ENCODE assay signal across 17 cellular contexts in the genomic region with DNA sequence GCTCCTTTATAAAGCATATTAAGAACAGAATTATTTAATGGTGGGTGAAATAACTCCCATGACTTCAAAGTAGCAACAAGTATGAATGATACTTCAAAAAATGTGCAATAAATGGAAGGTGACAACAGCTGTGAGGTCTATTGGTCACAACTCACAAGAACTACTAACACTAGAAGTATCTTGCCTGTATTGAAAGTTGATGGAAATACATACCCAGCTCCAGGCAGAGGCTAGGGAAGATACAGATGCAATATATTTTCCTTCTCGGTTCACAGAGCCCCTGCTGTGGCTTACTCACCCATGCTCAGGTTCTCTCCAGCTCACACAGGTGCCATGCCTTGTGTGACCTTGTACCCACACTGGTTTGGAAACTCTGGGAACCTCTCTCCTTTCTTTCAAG.
A peak's percentile ranks its signal among the peaks of the same experiment; 100 is the strongest.
DNase-seq lines count a peak whose midpoint lies in the region; ATAC-seq, FAIRE-seq and TF ChIP-seq lines count a peak whose summit lies in the region.
"Had no signal": no experiment of that assay in that cellular context is flagged by ENCODE, and none has a peak within 500 bp of the region (broad histone marks: within the 10 kb centered on the region; RNA-seq: fewer than 3 reads in every experiment).

No MANE protein-coding gene starts in this region.

- H3K9me3 ChIP-seq in astrocyte (ENCODE audit: insufficient read depth, low read depth, low read length): no peaks in the 10 kb centered on the region
- H3K9me3 ChIP-seq in lower lobe of right lung: no peaks in the 10 kb centered on the region

- ATAC-seq in lower lobe of right lung: no peak
- ATAC-seq: CD8-positive, alpha-beta T cell had no signal

- H3K9me3 Mint-ChIP-seq in astrocyte (ENCODE audit: unreplicated experiment) (no peaks in the 10 kb centered on the region), glutamatergic neuron (ENCODE audit: unreplicated experiment) (peaks cover 1% of the 10 kb centered on the region)
- H3K9me3 Mint-ChIP-seq: CD8-positive, alpha-beta T cell; IgD-negative memory B cell had no signal

- TF ChIP-seq CTCF in astrocyte (IDR thresholded peaks at IDR 0.05; ENCODE audit: insufficient read depth, low read depth, low read length) (no peak), glutamatergic neuron (IDR thresholded peaks at IDR 0.05; ENCODE audit: partially characterized antibody, unreplicated experiment) (no peak), lower lobe of right lung (IDR thresholded peaks at IDR 0.05) (no peak)

- H2AFZ ChIP-seq in astrocyte (ENCODE audit: low read depth, low read length): no peak overlapping the region

- no peak overlapping the region for H3K4me3 Mint-ChIP-seq in astrocyte (ENCODE audit: unreplicated experiment)
- H3K4me3 Mint-ChIP-seq in glutamatergic neuron (ENCODE audit: unreplicated experiment): peak overlapping the region; percentile 7
- H3K4me3 Mint-ChIP-seq: CD8-positive, alpha-beta T cell; IgD-negative memory B cell had no signal

- H3K27me3 Mint-ChIP-seq in astrocyte (ENCODE audit: low read depth, unreplicated experiment) (peaks cover 12% of the 10 kb centered on the region), glutamatergic neuron (ENCODE audit: unreplicated experiment) (peaks cover 6% of the 10 kb centered on the region)

- no peak for TF ChIP-seq POLR2A in H54 (IDR thresholded peaks at IDR 0.05; ENCODE audit: low read depth, low read length)

- H3K9ac ChIP-seq in astrocyte (ENCODE audit: low read length): no peak overlapping the region

- intact Hi-C loops in lower lobe of right lung (cut with DNase I): no loop called here

- no peak for FAIRE-seq in astrocyte (lab: Jason Lieb, UNC)
- FAIRE-seq in H54 (lab: Jason Lieb, UNC): no peak
- FAIRE-seq: D721Med, H1 had no signal

- H4K20me1 ChIP-seq in astrocyte (ENCODE audit: insufficient read depth, low read length): no peaks in the 10 kb centered on the region

- no peak overlapping the region for H3K4me3 ChIP-seq in astrocyte (ENCODE audit: insufficient read depth, low read depth, low read length)
- no peak overlapping the region for H3K4me3 ChIP-seq in lower lobe of right lung

- H3K36me3 Mint-ChIP-seq in astrocyte (ENCODE audit: low read depth, unreplicated experiment) (peaks cover 4% of the 10 kb centered on the region), glutamatergic neuron (ENCODE audit: unreplicated experiment) (no peaks in the 10 kb centered on the region)
- H3K36me3 Mint-ChIP-seq: CD14-positive monocyte; CD8-positive, alpha-beta T cell; IgD-negative memory B cell had no signal

- H3K4me1 ChIP-seq in astrocyte (ENCODE audit: insufficient read depth, low read length): peaks cover 17% of the 10 kb centered on the region
- H3K4me1 ChIP-seq in lower lobe of right lung: no peaks in the 10 kb centered on the region

- H3K4me1 Mint-ChIP-seq in astrocyte (ENCODE audit: low read depth, unreplicated experiment) (peaks cover 43% of the 10 kb centered on the region), glutamatergic neuron (ENCODE audit: low read depth, unreplicated experiment) (peaks cover 47% of the 10 kb centered on the region)
- H3K4me1 Mint-ChIP-seq: CD14-positive monocyte, IgD-negative memory B cell had no signal

- no peaks in the 10 kb centered on the region for H3K36me3 ChIP-seq in astrocyte (ENCODE audit: insufficient read depth, low read length)
- H3K36me3 ChIP-seq in lower lobe of right lung: no peaks in the 10 kb centered on the region

- H3K79me2 ChIP-seq in astrocyte (ENCODE audit: insufficient read depth, low read length): no peaks in the 10 kb centered on the region

- H3K27ac Mint-ChIP-seq in astrocyte (ENCODE audit: unreplicated experiment) (peak overlapping the region; percentile 94), glutamatergic neuron (ENCODE audit: unreplicated experiment) (peak overlapping the region; percentile 88)
- H3K27ac Mint-ChIP-seq: CD14-positive monocyte; CD8-positive, alpha-beta T cell; IgD-negative memory B cell had no signal

- H3K27ac ChIP-seq in astrocyte (ENCODE audit: low read depth, low read length) (no peak overlapping the region), lower lobe of right lung (no peak overlapping the region)
- H3K27ac ChIP-seq: 22Rv1 had no signal

- H3K27me3 ChIP-seq in astrocyte (ENCODE audit: insufficient read depth, low read length) (no peaks in the 10 kb centered on the region), lower lobe of right lung (ENCODE audit: low read depth) (no peaks in the 10 kb centered on the region)

- DNase-seq in DMS 273 (lab: John Stamatoyannopoulos, UW; ENCODE audit: unreplicated experiment): peak; percentile 56
- no peak for DNase-seq in DMS 273 treated with DMSO at 0.1 percent for 48 hours (lab: John Stamatoyannopoulos, UW)
- DNase-seq in astrocyte (ENCODE audit: low read depth): no peak
- DNase-seq in glutamatergic neuron: no peak
- no peak for DNase-seq in lower lobe of right lung
- no peak for DNase-seq in H54 (ENCODE audit: insufficient read length, low spot score)
- DNase-seq in activated gamma-delta T cell (lab: John Stamatoyannopoulos, UW): no peak
- DNase-seq: CD8-positive, alpha-beta T cell; COR-L47; DMS53; GF-D8; HCEC 1CT had no signal

- no peak overlapping the region for H3K4me2 ChIP-seq in astrocyte (ENCODE audit: low read length)
